ENCODE assay signal across 27 cellular contexts in the genomic region with DNA sequence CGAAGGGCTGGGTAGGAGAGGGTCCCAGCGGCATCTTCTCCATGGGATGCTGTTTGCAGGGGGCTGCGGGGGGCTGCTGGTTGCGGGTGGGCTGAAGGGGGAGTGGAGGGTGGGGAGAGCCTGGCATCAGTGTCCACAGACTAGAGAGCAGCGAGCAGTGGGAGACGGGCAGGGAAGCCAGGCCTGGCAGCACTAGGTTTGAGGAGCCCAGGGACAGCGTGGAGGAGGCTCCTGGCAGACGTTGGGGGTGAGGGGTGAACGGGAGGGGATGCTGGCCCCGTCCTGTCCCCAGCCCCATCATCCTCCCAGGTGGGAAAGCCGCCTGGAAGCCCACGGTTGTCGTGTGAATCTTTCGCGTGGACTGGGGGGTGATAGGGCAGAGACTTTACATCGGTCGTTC. TPM values are rescaled to one million over a fixed set of nuclear protein-coding genes. Genes with fewer than 3 reads are reported as not detected.
DNase-seq lines count a peak whose midpoint lies in the region; ATAC-seq, FAIRE-seq and TF ChIP-seq lines count a peak whose summit lies in the region.
"Had no signal": no experiment of that assay in that cellular context is flagged by ENCODE, and none has a peak within 500 bp of the region (broad histone marks: within the 10 kb centered on the region; RNA-seq: fewer than 3 reads in every experiment).

No MANE protein-coding gene starts in this region.

- no peak overlapping the region for H3K9ac ChIP-seq in HepG2 (ENCODE audit: insufficient read depth, low read depth, low read length)

- BruUV-seq in HepG2 (replicated peaks; lab: Mats Ljungman, UMichigan), result no TSS peak

- CTCF ChIA-PET in HepG2 (lab: Yijun Ruan, JAX; ENCODE audit: low intra/inter-chr PET ratio, low total read pairs), result no interaction called here

- in situ Hi-C loops in HepG2 (cut with HindIII; ENCODE audit: extremely low pct_ligation_motif_present, low pct_unique_long_range_greater_than_20kb), result no loop called here

- H3K4me1 ChIP-seq in HepG2 (ENCODE audit: insufficient read depth, low read length) (peaks cover 29% of the 10 kb centered on the region), spleen (no peaks in the 10 kb centered on the region), esophagus squamous epithelium (peaks cover 0 to 4% (median 0%) of the 10 kb centered on the region in 3 donors), vagina (no peaks in the 10 kb centered on the region)

- H4K20me1 ChIP-seq in HepG2 (ENCODE audit: insufficient read depth, low read length), result no peaks in the 10 kb centered on the region

- DNase-seq in coronary artery (ENCODE audit: low spot score), result peak; percentile 40
- no peak for DNase-seq in HepG2 (ENCODE audit: low spot score)
- peak; percentile 61 for DNase-seq in spleen
- DNase-seq in ureter (ENCODE audit: low spot score), result peak; percentile 18
- no peak for DNase-seq in esophagus squamous epithelium (lab: John Stamatoyannopoulos, UW)
- DNase-seq in vagina (ENCODE audit: extremely low spot score in 2 of 2), result no peak
- DNase-seq: C1 segment of cervical spinal cord; CD4-positive, alpha-beta memory T cell; COR-L47; H9; KBM-7; MV-4-11; NCI-H1105; NCI-H146; NCI-H1930; NCI-H2107; NCI-H446; NCI-H524 treated with DMSO at 0.1 percent for 48 hours; NCI-H774; PC-9 had no signal

- no peak for TF ChIP-seq EP300 in HepG2 (IDR thresholded peaks at IDR 0.05; ENCODE audit: low read depth in 2 of 2, low read length in 2 of 2)
- TF ChIP-seq EP300 in HepG2 (CRISPR knock-in tag; IDR thresholded peaks at IDR 0.05; ENCODE audit: borderline replicate concordance), result no peak

- TF ChIP-seq CTCF in coronary artery (IDR thresholded peaks at IDR 0.05) (no peak), HepG2 (CRISPR knock-in tag; IDR thresholded peaks at IDR 0.05) (no peak), spleen (IDR thresholded peaks at IDR 0.05 in 8 of 11, conservative IDR thresholded peaks at IDR 0.05 in 3 of 11) (no peak), esophagus squamous epithelium (IDR thresholded peaks at IDR 0.05) (no peak), vagina (IDR thresholded peaks at IDR 0.05) (no peak)

- H3K36me3 ChIP-seq in HepG2 (replicated peaks in 1 of 2; ENCODE audit: control insufficient read depth in 1 of 2, insufficient read depth in 2 of 2, low read length in 2 of 2), result peaks cover 0 to 3% of the 10 kb centered on the region in 2 experiments; a peak in 3 of 5 replicates
- peaks cover 0 to 16% (median 3%) of the 10 kb centered on the region in 6 donors for H3K36me3 ChIP-seq in spleen
- H3K36me3 ChIP-seq in esophagus squamous epithelium, result peaks cover 0 to 13% (median 3%) of the 10 kb centered on the region in 3 donors
- H3K36me3 ChIP-seq in vagina, result peaks cover 0 to under 1% of the 10 kb centered on the region in 2 donors

- ATAC-seq in HepG2 (no peak), GM18520 (IDR thresholded peaks at IDR 0.05; ENCODE audit: unreplicated experiment) (no peak)
- ATAC-seq: GM23338, Right ventricle myocardium inferior had no signal

- H3K27me3 ChIP-seq in HepG2 (ENCODE audit: control insufficient read depth in 1 of 2, insufficient read depth in 2 of 2, low read length in 2 of 2) (peaks cover 0 to 7% of the 10 kb centered on the region in 2 experiments; a peak in 1 of 5 replicates), spleen (replicated peaks in 1 of 7) (peaks cover 0 to 6% (median 0%) of the 10 kb centered on the region in 7 donors), esophagus squamous epithelium (peaks cover 0 to 3% (median 0%) of the 10 kb centered on the region in 4 donors), vagina (no peaks in the 10 kb centered on the region)

- POLR2A ChIA-PET in HepG2 (lab: Yijun Ruan, JAX), result no interaction called here

- intact Hi-C loops in HepG2 (cut with micrococcal nuclease; ENCODE audit: unreplicated experiment) (no loop called here), spleen (cut with DNase I; ENCODE audit: low total_unique reads) (no loop called here), esophagus squamous epithelium (cut with DNase I) (no loop called here), vagina (cut with DNase I) (no loop called here)

- TF ChIP-seq POLR2A in HepG2 (IDR thresholded peaks at IDR 0.05; ENCODE audit: insufficient read depth in 1 of 2, low read depth in 2 of 2, low read length in 2 of 2) (no peak), spleen (IDR thresholded peaks at IDR 0.05) (no peak), esophagus squamous epithelium (IDR thresholded peaks at IDR 0.05) (no peak), vagina (IDR thresholded peaks at IDR 0.05) (no peak)

- H3K9me3 ChIP-seq in HepG2 (ENCODE audit: low read length) (no peaks in the 10 kb centered on the region), spleen (no peaks in the 10 kb centered on the region), esophagus squamous epithelium (no peaks in the 10 kb centered on the region), vagina (no peaks in the 10 kb centered on the region)

- no peaks in the 10 kb centered on the region for H3K79me2 ChIP-seq in HepG2 (ENCODE audit: insufficient read depth, low read length)

- peak overlapping the region; percentile 87; the same call in 1 of the 2 replicates for H3K4me2 ChIP-seq in HepG2 (ENCODE audit: low read depth, low read length)
- H3K4me2 ChIP-seq: GM23338, PC-9 had no signal

- no peak overlapping the region for H3K4me3 ChIP-seq in coronary artery
- no peak overlapping the region for H3K4me3 ChIP-seq in HepG2 (replicated peaks in 1 of 3; ENCODE audit: insufficient read depth in 1 of 3, low read depth in 2 of 3, low read length in 3 of 3)
- no peak overlapping the region for H3K4me3 ChIP-seq in spleen
- H3K4me3 ChIP-seq in esophagus squamous epithelium, result no peak overlapping the region
- H3K4me3 ChIP-seq in vagina, result no peak overlapping the region
- H3K4me3 ChIP-seq: GM23338, PC-9 had no signal

- 65% methylated on average over 17 of the region's 17 CpGs for WGBS in HepG2 (ENCODE audit: low lambda C conversion rate)
- WGBS in spleen, 5 donors, result 87 to 92% (median 89%) methylated on average over 16 to 17 of the region's 17 CpGs
- 76 to 84% methylated on average over 11 to 17 of the region's 17 CpGs for WGBS in esophagus squamous epithelium, 2 donors

- peak overlapping the region; percentile 8 for H2AFZ ChIP-seq in HepG2 (ENCODE audit: low read length)
- H2AFZ ChIP-seq: GM23338, PC-9 had no signal

- no peak for FAIRE-seq in HepG2 (lab: Jason Lieb, UNC)
- FAIRE-seq: G401.6, HTR-8/SVneo had no signal

- no peak for TF ChIP-seq RAD21 in HepG2 (CRISPR knock-in tag; IDR thresholded peaks at IDR 0.05)

- no peak overlapping the region for H3K27ac ChIP-seq in coronary artery
- no peak overlapping the region for H3K27ac ChIP-seq in HepG2 (ENCODE audit: extremely low read length, insufficient read depth, low read length)
- H3K27ac ChIP-seq in spleen, result no peak overlapping the region
- no peak overlapping the region for H3K27ac ChIP-seq in esophagus squamous epithelium
- no peak overlapping the region for H3K27ac ChIP-seq in vagina
- H3K27ac ChIP-seq: PC-9 had no signal

TF ChIP-seq in HepG2, 621 proteins besides CTCF, POLR2A, EP300 and RAD21 (continues in another document):
- no peak for TF ChIP-seq ZNF367 (CRISPR knock-in tag; IDR thresholded peaks at IDR 0.05; ENCODE audit: borderline replicate concordance)
- no peak for TF ChIP-seq RFXAP (CRISPR knock-in tag; IDR thresholded peaks at IDR 0.05; ENCODE audit: borderline replicate concordance)
- no peak for TF ChIP-seq SYNCRIP (IDR thresholded peaks at IDR 0.05; ENCODE audit: insufficient read depth, low read depth, low read length)
- no peak for TF ChIP-seq HMG20B (CRISPR knock-in tag; conservative IDR thresholded peaks at IDR 0.05)
- TF ChIP-seq ZIK1 (CRISPR knock-in tag; IDR thresholded peaks at IDR 0.05; ENCODE audit: borderline replicate concordance, low read depth), result no peak
- no peak for TF ChIP-seq HOXA9 (CRISPR knock-in tag; IDR thresholded peaks at IDR 0.05; ENCODE audit: borderline replicate concordance)
- no peak for TF ChIP-seq NAIF1 (CRISPR knock-in tag; IDR thresholded peaks at IDR 0.05; ENCODE audit: borderline replicate concordance)
- no peak for TF ChIP-seq GLMP (CRISPR knock-in tag; IDR thresholded peaks at IDR 0.05; ENCODE audit: borderline replicate concordance)
- TF ChIP-seq MAFG (CRISPR knock-in tag; IDR thresholded peaks at IDR 0.05), result no peak

RNA-seq across cellular contexts. Expression of gene TFCP2L1, which starts 48.2 kb away (rescaled TPM):
- total RNA-seq in HepG2 (2016; rRNA removed; fragmentation: Illumina TruSeq; extraction: Trizol) (not detected in 2 replicates), spleen (1 to 10 TPM; 2.4 to 8.9 (median 5.2) TPM), ureter (15.7 TPM), esophagus squamous epithelium (10 to 100 TPM; 17.9 to 39.7 (median 24.0) TPM), vagina (32.7 TPM)
- total RNA-seq in HepG2 (2016; cell fraction: cytosol; rRNA removed; fragmentation: Illumina TruSeq; extraction: Trizol; ENCODE audit: low read depth), result not detected in 2 replicates
- not detected in 2 replicates for total RNA-seq in HepG2 (2016; cell fraction: insoluble cytoplasmic fraction; rRNA removed; fragmentation: Illumina TruSeq; extraction: Trizol)
- not detected in 2 replicates for total RNA-seq in HepG2 (2016; cell fraction: membrane; rRNA removed; fragmentation: Illumina TruSeq; extraction: Trizol)
- total RNA-seq in HepG2 (2016; cell fraction: nucleus; rRNA removed; fragmentation: Illumina TruSeq; extraction: Trizol), result not detected in 2 replicates
- polyA plus RNA-seq in HepG2 (2011; rRNA removed) (under 0.01 and 0.01 TPM in 2 replicates), spleen (1 to 10 TPM in 1 of 3 donors, under 1 TPM in 2; 0.15 to 1.8 (median 0.39) TPM)
- under 0.01 TPM in 2 replicates for polyA plus RNA-seq in HepG2 (2011; cell fraction: cytosol; rRNA removed)
- 0.02 TPM in 2 replicates for polyA plus RNA-seq in HepG2 (2011; cell fraction: nucleus; rRNA removed)
- not detected in 2 replicates for polyA plus RNA-seq in HepG2 (2012)
- not detected in 2 replicates for polyA plus RNA-seq in HepG2 (2016; cell fraction: cytosol; fragmentation: Illumina TruSeq; extraction: Trizol; ENCODE audit: low read depth)
- not detected in 2 replicates for polyA plus RNA-seq in HepG2 (2016; cell fraction: insoluble cytoplasmic fraction; fragmentation: Illumina TruSeq; extraction: Trizol; ENCODE audit: low read depth)
- polyA plus RNA-seq in HepG2 (2016; cell fraction: membrane; fragmentation: Illumina TruSeq; extraction: Trizol; ENCODE audit: low read depth), result not detected in 2 replicates
- polyA plus RNA-seq in HepG2 (2016; cell fraction: nucleus; fragmentation: Illumina TruSeq; extraction: Trizol; ENCODE audit: insufficient read depth, low read depth), result not detected in 2 replicates
- polyA minus RNA-seq in HepG2 (2011; rRNA and poly(A)+ RNA removed; ENCODE audit: low replicate concordance), result 0.49 TPM in 1 of 2 replicates, not detected in the other
- polyA minus RNA-seq in HepG2 (2011; cell fraction: cytosol; rRNA and poly(A)+ RNA removed), result not detected in 2 replicates
- polyA minus RNA-seq in HepG2 (2011; cell fraction: nucleus; rRNA and poly(A)+ RNA removed), result not detected in 2 replicates
- total RNA-seq: A673, RPMI7951 had no signal
- polyA plus RNA-seq: CD4-positive, alpha-beta memory T cell had no signal

Comparison
In these comparisons a context has a peak if more than half of its experiments do, and no peak if none do; other contexts are left out.
1. DNase-seq: peak in coronary artery (single experiment), spleen (single experiment) and ureter (single experiment); none in HepG2 (single experiment), esophagus squamous epithelium (single experiment) and vagina (0 of 2).